10 cellular contexts compared by ENCODE assay signal in genomic region chr12:91009319-91009950, GRCh38. TPM values are rescaled to one million over a fixed set of nuclear protein-coding genes. Genes with fewer than 3 reads are reported as not detected.
A peak's percentile ranks its signal among the peaks of the same experiment; 100 is the strongest.
DNase-seq lines count a peak whose midpoint lies in the region; ATAC-seq and TF ChIP-seq lines count a peak whose summit lies in the region.
"Had no signal": no experiment of that assay in that cellular context is flagged by ENCODE, and none has a peak within 500 bp of the region (broad histone marks: within the 10 kb centered on the region; RNA-seq: fewer than 3 reads in every experiment).

No MANE protein-coding gene starts in this region.

- peak; percentile 34 for DNase-seq in iris pigment epithelial cell (ENCODE audit: low read depth)
- DNase-seq in stimulated activated CD4-positive, alpha-beta T cell treated with anti-CD3 and anti-CD28 coated beads, Interleukin-4, amount 100 ng/mL, for 1 hour = no peak
- no peak for DNase-seq in nephron progenitor cell
- no peak for DNase-seq in medulla oblongata (ENCODE audit: extremely low spot score)
- DNase-seq in thyroid gland = no peak
- DNase-seq: glutamatergic neuron had no signal

- no peaks in the 10 kb centered on the region for H3K36me3 ChIP-seq in thyroid gland
- H3K36me3 ChIP-seq: neutrophil had no signal

- ATAC-seq in GM18909 (IDR thresholded peaks at IDR 0.05; ENCODE audit: poor library complexity, unreplicated experiment) = peak; percentile 90
- ATAC-seq in GM21786 (IDR thresholded peaks at IDR 0.05; ENCODE audit: unreplicated experiment) = peak; percentile 89
- ATAC-seq in HG03460 (IDR thresholded peaks at IDR 0.05; ENCODE audit: unreplicated experiment) = peak; percentile 92

- no peaks in the 10 kb centered on the region for H3K4me1 Mint-ChIP-seq in nephron progenitor cell

- no peak overlapping the region for H3K4me3 Mint-ChIP-seq in nephron progenitor cell

- no peak overlapping the region for H3K4me3 ChIP-seq in thyroid gland (replicated peaks in 1 of 3)

- H3K4me1 ChIP-seq in thyroid gland = no peaks in the 10 kb centered on the region

- H3K27ac ChIP-seq in thyroid gland = no peak overlapping the region
- H3K27ac ChIP-seq: neutrophil had no signal

- no peaks in the 10 kb centered on the region for H3K27me3 ChIP-seq in thyroid gland
- H3K27me3 ChIP-seq: neutrophil had no signal

- intact Hi-C loops in thyroid gland (cut with DNase I) = no loop called here

- no peaks in the 10 kb centered on the region for H3K9me3 ChIP-seq in thyroid gland
- H3K9me3 ChIP-seq: neutrophil had no signal

- no peaks in the 10 kb centered on the region for H3K36me3 Mint-ChIP-seq in nephron progenitor cell (ENCODE audit: low read depth)

- H3K27me3 Mint-ChIP-seq in nephron progenitor cell (ENCODE audit: low read depth, poor library complexity) = peaks cover 17% of the 10 kb centered on the region

- no peak for TF ChIP-seq POLR2A in thyroid gland (IDR thresholded peaks at IDR 0.05)

- H3K9me3 Mint-ChIP-seq in nephron progenitor cell = no peaks in the 10 kb centered on the region

- 83 to 91% methylated on average over 1 of the region's 1 CpG for WGBS in thyroid gland, 2 donors

- no peak overlapping the region for H3K27ac Mint-ChIP-seq in nephron progenitor cell

- TF ChIP-seq CTCF in nephron progenitor cell (IDR thresholded peaks at IDR 0.05) (no peak), thyroid gland (IDR thresholded peaks at IDR 0.05) (no peak)

RNA-seq across cellular contexts. Expression of gene EPYC, which starts 4.7 kb away (rescaled TPM):
- total RNA-seq in thyroid gland = not detected

RNA-seq across cellular contexts. Expression of gene KERA, which starts 48.4 kb away (rescaled TPM):
- not detected for total RNA-seq in thyroid gland

RNA-seq across cellular contexts. Expression of gene CCER1, which starts 54.5 kb away (rescaled TPM):
- total RNA-seq in thyroid gland = under 1 TPM in 1 of 4 donors, not detected in 3; 0.27 TPM
